Comparison of ENCODE assay signal across 11 cellular contexts in genomic region chr6:42692151-42692911, GRCh38. TPM values are rescaled to one million over a fixed set of nuclear protein-coding genes. Genes with fewer than 3 reads are reported as not detected.
DNase-seq lines count a peak whose midpoint lies in the region; ATAC-seq and TF ChIP-seq lines count a peak whose summit lies in the region.
"Had no signal": no experiment of that assay in that cellular context is flagged by ENCODE, and none has a peak within 500 bp of the region (broad histone marks: within the 10 kb centered on the region; RNA-seq: fewer than 3 reads in every experiment).

No MANE protein-coding gene starts in this region.

- peaks cover 40% of the 10 kb centered on the region for H3K36me3 Mint-ChIP-seq in natural killer cell
- H3K36me3 Mint-ChIP-seq in natural killer cell treated with Interleukin-12 subunit alpha and Interleukin-12 subunit beta and Interleukin-15 and Interleukin-18, amount 100 ng/mL, for 72 hours, result peaks cover 12% of the 10 kb centered on the region

- H3K4me1 ChIP-seq in HAP-1, result no peaks in the 10 kb centered on the region

- TF ChIP-seq CTCF in natural killer cell (IDR thresholded peaks at IDR 0.05) (no peak), astrocyte of the spinal cord (IDR thresholded peaks at IDR 0.05; ENCODE audit: low read depth, low read length) (no peak)

- in situ Hi-C loops in astrocyte of the spinal cord (cut with HindIII; ENCODE audit: low sequenced_read_pairs) (no loop called here), HAP-1 (cut with MboI; ENCODE audit: low sequenced_read_pairs) (no loop called here)

- H3K4me3 ChIP-seq in astrocyte of the spinal cord (ENCODE audit: low read depth, low read length) (no peak overlapping the region), HAP-1 (no peak overlapping the region)

- H3K27ac Mint-ChIP-seq in natural killer cell, result peak overlapping the region; percentile 78 to 89
- H3K27ac Mint-ChIP-seq in natural killer cell treated with Interleukin-12 subunit alpha and Interleukin-12 subunit beta and Interleukin-15 and Interleukin-18, amount 100 ng/mL, for 72 hours, result peak overlapping the region in 1 of 2 donors; percentile 80

- H3K36me3 ChIP-seq in HAP-1 (replicated peaks), result peaks cover 27% of the 10 kb centered on the region

- no peaks in the 10 kb centered on the region for H3K27me3 ChIP-seq in HAP-1 (ENCODE audit: low read depth)

- no peak overlapping the region for H3K4me3 Mint-ChIP-seq in natural killer cell
- H3K4me3 Mint-ChIP-seq in natural killer cell treated with Interleukin-12 subunit alpha and Interleukin-12 subunit beta and Interleukin-15 and Interleukin-18, amount 100 ng/mL, for 72 hours, result no peak overlapping the region

- no peaks in the 10 kb centered on the region for H3K9me3 ChIP-seq in HAP-1

- no peaks in the 10 kb centered on the region for H3K27me3 Mint-ChIP-seq in natural killer cell (ENCODE audit: low read depth in 2 of 2)
- H3K27me3 Mint-ChIP-seq in natural killer cell treated with Interleukin-12 subunit alpha and Interleukin-12 subunit beta and Interleukin-15 and Interleukin-18, amount 100 ng/mL, for 72 hours, result no peaks in the 10 kb centered on the region

- no peak for DNase-seq in natural killer cell
- no peak for DNase-seq in natural killer cell treated with Interleukin-12 subunit alpha and Interleukin-12 subunit beta and Interleukin-15 and Interleukin-18, amount 100 ng/mL, for 72 hours (ENCODE audit: low spot score)
- peak; percentile 73 for DNase-seq in astrocyte of the spinal cord (ENCODE audit: low read depth, low spot score)
- DNase-seq in lung microvascular endothelial cell (ENCODE audit: low read depth in 2 of 2), result peak; percentile 42 to 82
- no peak for DNase-seq in GM19240 (ENCODE audit: insufficient read length, low spot score)
- no peak for DNase-seq in HAP-1 (ENCODE audit: low spot score in 2 of 2)
- DNase-seq: DND-41, NCI-H1930 had no signal

- peaks cover 22 to 24% of the 10 kb centered on the region in 2 donors for H3K4me1 Mint-ChIP-seq in natural killer cell
- H3K4me1 Mint-ChIP-seq in natural killer cell treated with Interleukin-12 subunit alpha and Interleukin-12 subunit beta and Interleukin-15 and Interleukin-18, amount 100 ng/mL, for 72 hours (ENCODE audit: low read depth in 2 of 2), result peaks cover 11 to 29% of the 10 kb centered on the region in 2 donors

- no peak for ATAC-seq in natural killer cell
- no peak for ATAC-seq in natural killer cell treated with Interleukin-12 subunit alpha and Interleukin-12 subunit beta and Interleukin-15 and Interleukin-18, amount 100 ng/mL, for 72 hours
- no peak for ATAC-seq in HG02938 (IDR thresholded peaks at IDR 0.05; ENCODE audit: unreplicated experiment)
- ATAC-seq in GM19395 (IDR thresholded peaks at IDR 0.05; ENCODE audit: unreplicated experiment), result no peak
- ATAC-seq: left lobe of liver had no signal

- intact Hi-C loops in natural killer cell (cut with micrococcal nuclease), result no loop called here

- H3K9me3 Mint-ChIP-seq in natural killer cell, result no peaks in the 10 kb centered on the region
- H3K9me3 Mint-ChIP-seq in natural killer cell treated with Interleukin-12 subunit alpha and Interleukin-12 subunit beta and Interleukin-15 and Interleukin-18, amount 100 ng/mL, for 72 hours, result no peaks in the 10 kb centered on the region

RNA-seq across cellular contexts. Expression of gene PRPH2, which starts 30.1 kb away (rescaled TPM):
- total RNA-seq in natural killer cell (under 1 TPM; 0.12 to 0.16 (median 0.13) TPM), lung microvascular endothelial cell (0.44 and 0.60 TPM in 2 replicates)
- total RNA-seq in natural killer cell treated with Interleukin-12 subunit alpha and Interleukin-12 subunit beta and Interleukin-15 and Interleukin-18, amount 100 ng/mL, for 72 hours, result under 1 TPM in 1 of 2 donors, not detected in 1; 0.10 TPM
- total RNA-seq: left lobe of liver had no signal

RNA-seq across cellular contexts. Expression of gene TBCC, which starts 53.6 kb away (rescaled TPM):
- total RNA-seq in natural killer cell (10 to 100 TPM; 64.1 to 77.6 (median 65.6) TPM), lung microvascular endothelial cell (26.4 and 35.5 TPM in 2 replicates)
- total RNA-seq in natural killer cell treated with Interleukin-12 subunit alpha and Interleukin-12 subunit beta and Interleukin-15 and Interleukin-18, amount 100 ng/mL, for 72 hours, result 10 to 100 TPM; 28.8 to 32.6 TPM

Comparison
In these comparisons a context has a peak if more than half of its experiments do, and no peak if none do; other contexts are left out.
1. DNase-seq: peak in astrocyte of the spinal cord (single experiment) and lung microvascular endothelial cell (2 of 2); none in natural killer cell (single experiment), natural killer cell treated with Interleukin-12 subunit alpha and Interleukin-12 subunit beta and Interleukin-15 and Interleukin-18, amount 100 ng/mL, for 72 hours (single experiment), GM19240 (single experiment) and HAP-1 (0 of 2).